In the genomic region with DNA sequence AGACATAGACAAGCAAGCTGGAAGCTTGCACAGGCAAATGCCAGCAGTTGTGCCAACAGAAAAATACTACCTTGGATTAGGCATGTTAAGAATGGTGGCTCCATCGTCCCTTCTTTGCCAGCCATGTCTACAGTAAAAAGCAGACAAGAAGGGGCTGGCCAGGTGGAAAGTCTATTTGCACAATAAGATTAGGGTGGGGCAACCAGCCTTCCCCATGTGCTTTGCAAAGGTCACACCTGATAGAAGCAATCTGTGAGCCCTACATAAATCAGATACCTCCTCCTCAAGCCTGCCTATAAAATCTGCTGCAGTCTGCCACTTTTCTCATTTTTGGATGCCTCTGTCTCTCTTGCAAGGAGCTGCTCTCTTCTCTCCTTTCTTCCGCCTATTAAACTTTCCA, we compare ENCODE assay signal across 9 cellular contexts.
"Had no signal": no experiment of that assay in that cellular context is flagged by ENCODE, and none has a peak within 500 bp of the region (broad histone marks: within the 10 kb centered on the region; RNA-seq: fewer than 3 reads in every experiment).

No MANE protein-coding gene starts in this region.

- H3K4me3 ChIP-seq: GM23248, HAP-1, K562 had no signal

- ATAC-seq: HCT116, K562 had no signal

- DNase-seq: GM23248, GOT3, H7, HFFc6, IMR-90 had no signal

- FAIRE-seq: HTR-8/SVneo, K562 had no signal

- H3K9me3 ChIP-seq: HAP-1 had no signal

- H3K4me1 ChIP-seq: HAP-1 had no signal

- H3K9ac ChIP-seq: GM23248 had no signal

- H3K27ac ChIP-seq: GM23248 had no signal

- H3K36me3 ChIP-seq: HAP-1 had no signal
